Comparison of ENCODE assay signal across 1 cellular context in genomic region chr3:185797108-185797881, GRCh38.
TF ChIP-seq lines count a peak whose summit lies in the region.

No MANE protein-coding gene starts in this region.

TF ChIP-seq in WTC11, 78 proteins besides CTCF, POLR2A, EP300 and RAD21:
- TF ChIP-seq CBFB (CRISPR knock-in tag; IDR thresholded peaks at IDR 0.05; ENCODE audit: low read depth) (no peak), USF1 (CRISPR knock-in tag; IDR thresholded peaks at IDR 0.05) (no peak)
TF ChIP-seq in WTC11: peak in this region for 0.
